Comparison of ENCODE assay signal across 4 cellular contexts in the genomic region with DNA sequence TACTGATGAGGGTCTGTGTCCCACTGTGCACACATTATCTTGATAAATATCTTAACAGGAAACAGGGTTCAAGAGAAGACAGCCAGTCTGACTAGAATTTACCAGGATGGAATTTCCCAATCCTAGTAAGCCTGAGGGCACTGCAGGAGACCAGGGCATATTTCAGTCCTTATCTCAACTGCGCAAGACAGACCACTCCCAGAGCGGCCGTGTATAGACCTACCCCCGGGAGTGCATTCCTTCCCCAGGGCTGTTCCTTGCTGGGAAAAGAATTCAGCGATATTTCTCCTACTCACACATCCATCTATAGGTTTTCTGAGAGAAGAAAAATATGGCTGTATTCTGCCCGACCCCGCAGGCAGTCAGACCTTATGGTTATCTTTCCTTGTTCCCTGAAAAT.
DNase-seq lines count a peak whose midpoint lies in the region; TF ChIP-seq lines count a peak whose summit lies in the region.
"Not testable (repeated sequence)": the region's sequence is repeated elsewhere in the genome, so short reads cannot be mapped to it uniquely, and the experiment has no call there.

No MANE protein-coding gene starts in this region.

- not testable (repeated sequence) for H3K23ac ChIP-seq in mesendoderm (ENCODE audit: low read length); trophoblast cell (ENCODE audit: low read length)

- H2BK120ac ChIP-seq in mesendoderm (ENCODE audit: low read depth, low read length); trophoblast cell (ENCODE audit: insufficient read depth, low read length, poor library complexity): not testable (repeated sequence)

- H3K4ac ChIP-seq in mesendoderm (ENCODE audit: low read depth, low read length); trophoblast cell (ENCODE audit: low read depth, low read length): not testable (repeated sequence)

- H4K5ac ChIP-seq in mesendoderm (ENCODE audit: low read length), result not testable (repeated sequence)

- not testable (repeated sequence) for H3K14ac ChIP-seq in trophoblast cell (ENCODE audit: low read length)

- not testable (repeated sequence) for H3K27ac Mint-ChIP-seq in endodermal cell

- WGBS in endodermal cell (ENCODE audit: insufficient coverage in 1 of 2, insufficient read length in 1 of 2), 2 experiments, result 90% methylated on average over 7 of the region's 7 CpGs; no CpG with 5 or more reads in 1 of the 2 experiments
- no CpG with 5 or more reads among the region's 7 CpGs for WGBS in mesendoderm (ENCODE audit: extremely low coverage, insufficient coverage, low lambda C conversion rate)
- no CpG with 5 or more reads among the region's 7 CpGs for WGBS in trophoblast cell (ENCODE audit: extremely low coverage, insufficient coverage, insufficient read length)

- not testable (repeated sequence) for H3K27ac ChIP-seq in endodermal cell (ENCODE audit: low read depth, low read length); mesendoderm (ENCODE audit: low read depth, low read length); trophoblast cell (ENCODE audit: low read depth, low read length)

- not testable (repeated sequence) for H3K79me2 ChIP-seq in mesendoderm (ENCODE audit: control insufficient read depth, insufficient read depth, low read length); trophoblast cell (ENCODE audit: control insufficient read depth, insufficient read depth, low read length, poor library complexity)

- not testable (repeated sequence) for H3K18ac ChIP-seq in mesendoderm (ENCODE audit: low read length); trophoblast cell (ENCODE audit: low read length)

- H3K36me3 Mint-ChIP-seq in endodermal cell (ENCODE audit: low read depth), result not testable (repeated sequence)

- not testable (repeated sequence) for H3K27me3 Mint-ChIP-seq in endodermal cell (ENCODE audit: insufficient read depth)

- H3K56ac ChIP-seq in mesendoderm (ENCODE audit: low read length), result not testable (repeated sequence)

- H3K9me3 ChIP-seq in BE2C; trophoblast cell (ENCODE audit: insufficient read depth, low read depth, low read length): not testable (repeated sequence)
- H3K9me3 ChIP-seq in endodermal cell (ENCODE audit: control insufficient read depth, low read length), result peaks cover 64% of the 10 kb centered on the region

- H3K4me3 Mint-ChIP-seq in endodermal cell, result not testable (repeated sequence)

- not testable (repeated sequence) for H3K4me3 ChIP-seq in BE2C (ENCODE audit: low read depth, low read length); mesendoderm (ENCODE audit: low read length); trophoblast cell (ENCODE audit: low read depth, low read length)
- peak overlapping the region; percentile 51 for H3K4me3 ChIP-seq in endodermal cell (ENCODE audit: low read length)

- H3K79me1 ChIP-seq in mesendoderm (ENCODE audit: low read length); trophoblast cell (ENCODE audit: low read length): not testable (repeated sequence)

- TF ChIP-seq CTCF in BE2C (IDR thresholded peaks at IDR 0.05; ENCODE audit: low read depth, low read length); endodermal cell (conservative IDR thresholded peaks at IDR 0.05): not testable (repeated sequence)

- not testable (repeated sequence) for H3K9ac ChIP-seq in endodermal cell (ENCODE audit: extremely low read depth, low read length, poor library complexity, severe bottlenecking); mesendoderm (ENCODE audit: low read length); trophoblast cell (ENCODE audit: low read length)

- not testable (repeated sequence) for H2BK15ac ChIP-seq in mesendoderm (replicated peaks; ENCODE audit: low read depth)

- H3K4me2 ChIP-seq in mesendoderm (ENCODE audit: low read length); trophoblast cell (ENCODE audit: low read length): not testable (repeated sequence)

- H2AK5ac ChIP-seq in mesendoderm (ENCODE audit: low read length); trophoblast cell (ENCODE audit: low read length): not testable (repeated sequence)

- H2BK12ac ChIP-seq in trophoblast cell (ENCODE audit: low read length), result not testable (repeated sequence)

- DNase-seq in BE2C (peak; percentile 4), mesendoderm (peak; percentile 23), trophoblast cell (peak; percentile 48 to 66)
- not testable (repeated sequence) for DNase-seq in endodermal cell

- not testable (repeated sequence) for H4K8ac ChIP-seq in mesendoderm (ENCODE audit: low read depth, low read length); trophoblast cell (ENCODE audit: low read depth, low read length)

- H3K4me1 ChIP-seq in BE2C; endodermal cell (ENCODE audit: control insufficient read depth, insufficient read depth, low read length); mesendoderm (ENCODE audit: control insufficient read depth, low read depth, low read length); trophoblast cell (ENCODE audit: control insufficient read depth in 1 of 2, insufficient read depth in 2 of 2, low read length in 2 of 2): not testable (repeated sequence)

- H2AFZ ChIP-seq in trophoblast cell (ENCODE audit: insufficient read depth, low read length, poor library complexity), result not testable (repeated sequence)

- H4K91ac ChIP-seq in trophoblast cell (ENCODE audit: low read depth, low read length), result not testable (repeated sequence)

- H4K12ac ChIP-seq in trophoblast cell (ENCODE audit: low read depth, low read length), result not testable (repeated sequence)

- peaks cover 78% of the 10 kb centered on the region for H3K9me3 Mint-ChIP-seq in endodermal cell

- not testable (repeated sequence) for H3K27me3 ChIP-seq in BE2C; endodermal cell (ENCODE audit: control insufficient read depth, insufficient read depth, low read length, poor library complexity, severe bottlenecking); mesendoderm (ENCODE audit: insufficient read depth, low read length, poor library complexity); trophoblast cell (ENCODE audit: insufficient read depth, low read length)

- H2BK5ac ChIP-seq in mesendoderm (ENCODE audit: low read length); trophoblast cell (ENCODE audit: low read depth, low read length, poor library complexity): not testable (repeated sequence)

- not testable (repeated sequence) for H3K36me3 ChIP-seq in BE2C; endodermal cell (ENCODE audit: control insufficient read depth, insufficient read depth, low read length); mesendoderm (ENCODE audit: control insufficient read depth, insufficient read depth, low read length); trophoblast cell (ENCODE audit: control insufficient read depth in 1 of 2, insufficient read depth in 2 of 2, low read length in 2 of 2)

- H3K4me1 Mint-ChIP-seq in endodermal cell, result not testable (repeated sequence)
